Comparison of ENCODE assay signal across 9 cellular contexts in the genomic region with DNA sequence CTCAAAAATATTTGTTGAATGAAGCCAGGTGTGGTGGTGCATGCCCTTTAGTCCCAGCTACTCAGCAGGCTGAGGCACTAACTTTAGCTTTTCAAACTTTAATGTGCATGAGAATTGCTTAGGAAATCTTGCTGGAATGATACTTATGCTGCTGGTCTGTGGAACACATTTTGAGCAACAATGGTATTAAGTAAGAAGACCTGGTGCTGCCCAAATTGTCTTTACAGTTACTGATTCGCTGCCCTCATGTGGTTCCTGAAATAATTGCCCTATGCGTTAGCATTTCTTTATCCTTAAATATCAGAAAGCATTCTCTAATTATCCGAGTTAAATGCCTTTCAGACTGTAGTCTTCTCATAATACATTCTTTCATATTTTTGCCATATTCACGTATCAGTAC.
DNase-seq lines count a peak whose midpoint lies in the region; ATAC-seq, FAIRE-seq and TF ChIP-seq lines count a peak whose summit lies in the region.
"Had no signal": no experiment of that assay in that cellular context is flagged by ENCODE, and none has a peak within 500 bp of the region (broad histone marks: within the 10 kb centered on the region; RNA-seq: fewer than 3 reads in every experiment).

No MANE protein-coding gene starts in this region.

- H3K4me3 Mint-ChIP-seq in T-helper 17 cell = no peak overlapping the region
- H3K4me3 Mint-ChIP-seq: activated B cell treated with CpG ODN at 0.5 μM for 24 hours had no signal

- DNase-seq in D721Med (ENCODE audit: insufficient read length, low spot score) (no peak), MV-4-11 (lab: John Stamatoyannopoulos, UW) (peak; percentile 23), astrocyte of the spinal cord (ENCODE audit: low read depth, low spot score) (peak; percentile 37), right lobe of liver (no peak), T-helper 17 cell (no peak), T-helper 1 cell (no peak)
- no peak for DNase-seq in stimulated activated CD4-positive, alpha-beta T cell treated with anti-CD3 and anti-CD28 coated beads, Interleukin-2, amount 100 ng/mL, for 48 hours
- no peak for DNase-seq in stimulated activated CD4-positive, alpha-beta T cell treated with anti-CD3 and anti-CD28 coated beads, Interleukin-12 subunit alpha, Interleukin-12 subunit beta, amount 100 ng/mL, for 4 hours
- DNase-seq: activated B cell treated with CpG ODN at 0.5 μM for 24 hours had no signal

- WGBS in right lobe of liver (ENCODE audit: insufficient coverage, low coverage, low lambda C conversion rate, missing lambda C conversion rate) = 35% methylated on average over 4 of the region's 4 CpGs

- H3K9me3 ChIP-seq in right lobe of liver = no peaks in the 10 kb centered on the region
- no peaks in the 10 kb centered on the region for H3K9me3 ChIP-seq in T-helper 17 cell (ENCODE audit: control insufficient read depth, low read length, poor library complexity, severe bottlenecking)

- peaks cover 0 to 25% (median 0%) of the 10 kb centered on the region in 4 donors for H3K4me1 ChIP-seq in right lobe of liver

- H3K27me3 ChIP-seq in right lobe of liver = no peaks in the 10 kb centered on the region

- TF ChIP-seq POLR2A in right lobe of liver (IDR thresholded peaks at IDR 0.05) = no peak

- H3K4me1 Mint-ChIP-seq in T-helper 17 cell = no peaks in the 10 kb centered on the region

- H3K27ac Mint-ChIP-seq in T-helper 17 cell = no peak overlapping the region
- H3K27ac Mint-ChIP-seq: activated B cell treated with CpG ODN at 0.5 μM for 24 hours had no signal

- no peak overlapping the region for H3K4me3 ChIP-seq in astrocyte of the spinal cord (ENCODE audit: low read depth, low read length)
- no peak overlapping the region for H3K4me3 ChIP-seq in right lobe of liver

- intact Hi-C loops in right lobe of liver (cut with DNase I) = no loop called here

- H3K27me3 Mint-ChIP-seq in T-helper 17 cell = peaks cover 6% of the 10 kb centered on the region
- H3K27me3 Mint-ChIP-seq: activated B cell treated with CpG ODN at 0.5 μM for 24 hours had no signal

- FAIRE-seq in D721Med (lab: Jason Lieb, UNC) = no peak

- ATAC-seq in right lobe of liver = peak; percentile 70 to 88 (median 81)
- ATAC-seq in T-helper 17 cell = no peak

- in situ Hi-C loops in astrocyte of the spinal cord (cut with HindIII; ENCODE audit: low sequenced_read_pairs) = no loop called here

- no peaks in the 10 kb centered on the region for H3K36me3 Mint-ChIP-seq in T-helper 17 cell (ENCODE audit: low read depth)

- H3K36me3 ChIP-seq in right lobe of liver = no peaks in the 10 kb centered on the region

- H3K27ac ChIP-seq in right lobe of liver = no peak overlapping the region

- peak; percentile 33 for TF ChIP-seq CTCF in D721Med (IDR thresholded peaks at IDR 0.05; ENCODE audit: insufficient read depth, missing control alignments)
- TF ChIP-seq CTCF in astrocyte of the spinal cord (IDR thresholded peaks at IDR 0.05; ENCODE audit: low read depth, low read length) = peak; percentile 32
- peak; percentile 33 to 55 (median 46) for TF ChIP-seq CTCF in right lobe of liver (IDR thresholded peaks at IDR 0.05)

Comparison
In these comparisons a context has a peak if more than half of its experiments do, and no peak if none do; other contexts are left out.
1. DNase-seq: peak in MV-4-11 (single experiment) and astrocyte of the spinal cord (single experiment); none in D721Med (single experiment), right lobe of liver (0 of 3), stimulated activated CD4-positive, alpha-beta T cell treated with anti-CD3 and anti-CD28 coated beads, Interleukin-2, amount 100 ng/mL, for 48 hours (0 of 2), T-helper 17 cell (0 of 3), stimulated activated CD4-positive, alpha-beta T cell treated with anti-CD3 and anti-CD28 coated beads, Interleukin-12 subunit alpha, Interleukin-12 subunit beta, amount 100 ng/mL, for 4 hours (single experiment) and T-helper 1 cell (0 of 5).
2. Peak in every context shown above with its lines, with median percentiles within 50 percentile points of each other: CTCF ChIP-seq.